In genomic region chr5:43041669-43042175, GRCh38 we compare ENCODE assay signal across 8 cellular contexts. TPM values are rescaled to one million over a fixed set of nuclear protein-coding genes. Genes with fewer than 3 reads are reported as not detected.
DNase-seq lines count a peak whose midpoint lies in the region; ATAC-seq and TF ChIP-seq lines count a peak whose summit lies in the region.

No MANE protein-coding gene starts in this region.

- H3K4me3 Mint-ChIP-seq in activated naive CD4-positive, alpha-beta T cell treated with anti-CD3 and anti-CD28 coated beads, Interleukin-2, amount 10 ng/mL, durations not matched to agents 7 days and 5 days: peak overlapping the region; percentile 94

- CTCF ChIA-PET in activated naive CD4-positive, alpha-beta T cell treated with anti-CD3 and anti-CD28 coated beads, Interleukin-2, amount 10 ng/mL, durations not matched to agents 7 days and 5 days (lab: Charles Lee): interaction anchor here (0.8 to 3.9 kb wide), 18 partner anchors 16 to 442 kb away, joined by 3 to 47 read pairs (median 7); partner anchors contain the start of gene TMEM267

- H3K9me3 ChIP-seq in thyroid gland: no peaks in the 10 kb centered on the region

- H3K27me3 Mint-ChIP-seq in activated naive CD4-positive, alpha-beta T cell treated with anti-CD3 and anti-CD28 coated beads, Interleukin-2, amount 10 ng/mL, durations not matched to agents 7 days and 5 days: peaks cover 4% of the 10 kb centered on the region

- H3K4me1 Mint-ChIP-seq in activated naive CD4-positive, alpha-beta T cell treated with anti-CD3 and anti-CD28 coated beads, Interleukin-2, amount 10 ng/mL, durations not matched to agents 7 days and 5 days: peaks cover 37% of the 10 kb centered on the region

- peaks cover 28% of the 10 kb centered on the region for H3K36me3 Mint-ChIP-seq in activated naive CD4-positive, alpha-beta T cell treated with anti-CD3 and anti-CD28 coated beads, Interleukin-2, amount 10 ng/mL, durations not matched to agents 7 days and 5 days

- H3K9me3 Mint-ChIP-seq in activated naive CD4-positive, alpha-beta T cell treated with anti-CD3 and anti-CD28 coated beads, Interleukin-2, amount 10 ng/mL, durations not matched to agents 7 days and 5 days: no peaks in the 10 kb centered on the region

- no peak for DNase-seq in activated naive CD4-positive, alpha-beta T cell treated with anti-CD3 and anti-CD28 coated beads, Interleukin-2, amount 10 ng/mL, durations not matched to agents 7 days and 5 days
- no peak for DNase-seq in activated naive CD4-positive, alpha-beta T cell treated with anti-CD3 and anti-CD28 coated beads, Interleukin-2, amount 50 U/mL, for 16 hours
- DNase-seq in NCI-H2029 (lab: John Stamatoyannopoulos, UW): peak; percentile 62
- no peak for DNase-seq in epithelial cell of prostate (ENCODE audit: low read depth, low spot score)
- peak; percentile 51 for DNase-seq in mucosa of gallbladder (ENCODE audit: low spot score)
- peak in 1 of 2 donors; percentile 37 for DNase-seq in thyroid gland

- ATAC-seq in HG02885 (IDR thresholded peaks at IDR 0.05; ENCODE audit: poor library complexity, unreplicated experiment): peak; percentile 17

- TF ChIP-seq CTCF in WI38 (IDR thresholded peaks at IDR 0.05; ENCODE audit: low read depth, low read length) (no peak), thyroid gland (IDR thresholded peaks at IDR 0.05) (no peak)

- peaks cover 44% of the 10 kb centered on the region for H3K27me3 ChIP-seq in thyroid gland

- 3% methylated on average over 11 to 16 of the region's 33 CpGs for WGBS in thyroid gland, 2 donors

- intact Hi-C loops in thyroid gland (cut with DNase I): no loop called here

- H3K4me3 ChIP-seq in WI38 (ENCODE audit: low read depth, low read length) (peak overlapping the region; percentile 76), thyroid gland (replicated peaks in 1 of 3) (peak overlapping the region in 2 of 3 donors; percentile 45 to 47)

- H3K27ac ChIP-seq in epithelial cell of prostate (peak overlapping the region; percentile 74), thyroid gland (peak overlapping the region; percentile 88 to 91 (median 88))

- H3K36me3 ChIP-seq in thyroid gland: no peaks in the 10 kb centered on the region

- TF ChIP-seq POLR2A in thyroid gland (IDR thresholded peaks at IDR 0.05): no peak

- peaks cover 18 to 20% of the 10 kb centered on the region in 2 donors for H3K4me1 ChIP-seq in thyroid gland

- H3K27ac Mint-ChIP-seq in activated naive CD4-positive, alpha-beta T cell treated with anti-CD3 and anti-CD28 coated beads, Interleukin-2, amount 10 ng/mL, durations not matched to agents 7 days and 5 days: peak overlapping the region; percentile 99

RNA-seq across cellular contexts. Expression of gene ANXA2R, which starts 1.6 kb away (rescaled TPM):
- total RNA-seq in mucosa of gallbladder (2.8 TPM), thyroid gland (1 to 10 TPM; 1.2 to 6.3 (median 4.0) TPM)

Comparison
In these comparisons a context has a peak if more than half of its experiments do, and no peak if none do; other contexts are left out.
1. DNase-seq: peak in NCI-H2029 (single experiment) and mucosa of gallbladder (single experiment); none in activated naive CD4-positive, alpha-beta T cell treated with anti-CD3 and anti-CD28 coated beads, Interleukin-2, amount 10 ng/mL, durations not matched to agents 7 days and 5 days (single experiment), activated naive CD4-positive, alpha-beta T cell treated with anti-CD3 and anti-CD28 coated beads, Interleukin-2, amount 50 U/mL, for 16 hours (single experiment) and epithelial cell of prostate (single experiment).